In genomic region chr1:17752356-17752755, GRCh38 we compare ENCODE assay signal across 8 cellular contexts. TPM values are rescaled to one million over a fixed set of nuclear protein-coding genes. Genes with fewer than 3 reads are reported as not detected.
"Had no signal": no experiment of that assay in that cellular context is flagged by ENCODE, and none has a peak within 500 bp of the region (broad histone marks: within the 10 kb centered on the region; RNA-seq: fewer than 3 reads in every experiment).

No MANE protein-coding gene starts in this region.

- H3K4me1 ChIP-seq: HAP-1 had no signal

- H3K36me3 ChIP-seq: HAP-1 had no signal

- DNase-seq: GM23248, GOT3, H7, H9, HCEC 1CT, HFFc6 had no signal

- H3K27ac ChIP-seq: GM23248 had no signal

- H2AFZ ChIP-seq: GM23248, GM23338 had no signal

- H3K4me3 ChIP-seq: GM23248, GM23338, HAP-1 had no signal

- H3K4me2 ChIP-seq: GM23338 had no signal

- H3K9ac ChIP-seq: GM23248 had no signal

RNA-seq across cellular contexts. Expression of gene ACTL8, which starts 2.8 kb away (rescaled TPM):
- total RNA-seq: H9 had no signal
- polyA plus RNA-seq: GM23248 had no signal
